19 cellular contexts compared by ENCODE assay signal in genomic region chr12:12214201-12214600, GRCh38.
"Had no signal": no experiment of that assay in that cellular context is flagged by ENCODE, and none has a peak within 500 bp of the region (broad histone marks: within the 10 kb centered on the region; RNA-seq: fewer than 3 reads in every experiment).

No MANE protein-coding gene starts in this region.

- FAIRE-seq: urothelium cell line had no signal

- H3K27me3 ChIP-seq: colonic mucosa, foreskin keratinocyte, right atrium auricular region, thyroid gland had no signal

- H3K27ac Mint-ChIP-seq: activated CD4-positive, alpha-beta memory T cell treated with anti-CD3 and anti-CD28 coated beads, Interleukin-2, amount 10 ng/mL, durations not matched to agents 7 days and 5 days; activated naive CD4-positive, alpha-beta T cell treated with anti-CD3 and anti-CD28 coated beads, Interleukin-2, amount 50 U/mL, for 72 hours; memory B cell; natural killer cell; stimulated activated naive B cell treated with anti-CD40 and anti-IgM and Interleukin-4, amounts not matched to agents 10 μg/mL and 1 μg/mL and 100 μg/mL, for 72 hours had no signal

- H3K4me3 ChIP-seq: colonic mucosa, right atrium auricular region, skin epidermis, thyroid gland had no signal

- H3K4me1 ChIP-seq: colonic mucosa had no signal

- H3K9me3 Mint-ChIP-seq: activated CD4-positive, alpha-beta memory T cell treated with anti-CD3 and anti-CD28 coated beads, Interleukin-2, amount 10 ng/mL, durations not matched to agents 7 days and 5 days; activated naive CD4-positive, alpha-beta T cell treated with anti-CD3 and anti-CD28 coated beads, Interleukin-2, amount 50 U/mL, for 72 hours had no signal

- ATAC-seq: activated T-cell treated with anti-CD3 and anti-CD28 coated beads, Interleukin-2, amount 50 U/mL, for 4 hours; left ventricle myocardium superior; natural killer cell had no signal

- H3K27ac ChIP-seq: colonic mucosa, foreskin keratinocyte, right atrium auricular region, skin epidermis, thyroid gland, VCaP had no signal

- DNase-seq: activated CD4-positive, alpha-beta memory T cell treated with anti-CD3 and anti-CD28 coated beads, Interleukin-2, amount 10 ng/mL, durations not matched to agents 7 days and 5 days; activated gamma-delta T cell; activated T-cell treated with anti-CD3 and anti-CD28 coated beads, Interleukin-2, amount 50 U/mL, for 4 hours; colonic mucosa; effector CD4-positive, alpha-beta T cell; left ventricle myocardium superior; natural killer cell; posterior cingulate gyrus; stimulated activated CD4-positive, alpha-beta T cell treated with anti-CD3 and anti-CD28 coated beads, Interleukin-15, amount 100 ng/mL, for 24 hours; stimulated activated CD4-positive, alpha-beta T cell treated with anti-CD3 and anti-CD28 coated beads, Interleukin-4, amount 100 ng/mL, for 1 hour; stimulated activated naive B cell treated with anti-CD40 and anti-IgM and Interleukin-4, amounts not matched to agents 10 μg/mL and 1 μg/mL and 100 μg/mL, for 72 hours; thyroid gland had no signal

- H3K36me3 Mint-ChIP-seq: activated naive CD4-positive, alpha-beta T cell treated with anti-CD3 and anti-CD28 coated beads, Interleukin-2, amount 50 U/mL, for 72 hours; natural killer cell had no signal

- H3K36me3 ChIP-seq: colonic mucosa, right atrium auricular region, thyroid gland had no signal

- H3K27me3 Mint-ChIP-seq: stimulated activated naive B cell treated with anti-CD40 and anti-IgM and Interleukin-4, amounts not matched to agents 10 μg/mL and 1 μg/mL and 100 μg/mL, for 72 hours had no signal

- H3K9me3 ChIP-seq: colonic mucosa, right atrium auricular region, thyroid gland had no signal

- H3K4me3 Mint-ChIP-seq: activated CD4-positive, alpha-beta memory T cell treated with anti-CD3 and anti-CD28 coated beads, Interleukin-2, amount 10 ng/mL, durations not matched to agents 7 days and 5 days; activated T-cell treated with anti-CD3 and anti-CD28 coated beads, Interleukin-2, amount 50 U/mL, for 4 hours; memory B cell; natural killer cell; stimulated activated naive B cell treated with anti-CD40 and anti-IgM and Interleukin-4, amounts not matched to agents 10 μg/mL and 1 μg/mL and 100 μg/mL, for 72 hours had no signal
